Comparison of ENCODE assay signal across 12 cellular contexts in the genomic region with DNA sequence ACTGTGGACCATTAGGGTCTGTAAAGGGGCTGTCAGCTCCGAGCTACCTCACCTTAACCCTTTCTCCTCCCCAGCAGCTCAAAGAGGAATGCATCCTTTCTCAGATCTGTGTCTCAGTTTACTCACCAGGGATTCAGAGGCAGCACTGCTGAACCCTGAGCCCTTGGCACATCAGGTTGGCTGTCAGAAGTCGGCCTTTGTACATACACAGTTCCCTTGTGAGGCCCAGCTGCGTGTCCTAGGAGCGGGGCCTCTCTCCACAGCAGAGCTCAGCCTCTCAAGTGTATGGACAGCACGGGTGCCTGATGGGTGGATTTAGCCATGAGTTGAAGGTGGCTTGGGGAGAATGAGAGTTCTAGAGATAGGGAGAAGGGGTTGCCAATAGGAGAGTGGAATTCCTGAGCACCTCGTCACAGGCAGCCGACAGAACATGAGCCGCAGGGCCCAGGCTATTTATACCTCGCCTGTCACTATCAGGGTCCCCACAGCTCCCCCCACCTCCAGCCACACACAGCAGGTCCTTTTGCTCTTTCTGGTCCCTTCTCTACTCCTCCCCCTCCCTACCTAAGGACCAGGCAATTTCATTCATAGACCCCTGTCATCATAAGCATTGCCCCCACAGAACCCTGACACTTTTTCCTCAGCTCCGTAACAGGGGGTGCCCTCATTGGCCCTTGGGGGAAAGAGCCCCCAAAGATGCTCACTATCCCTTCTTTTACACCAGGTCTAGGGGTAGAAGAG. TPM values are rescaled to one million over a fixed set of nuclear protein-coding genes. Genes with fewer than 3 reads are reported as not detected.
DNase-seq lines count a peak whose midpoint lies in the region; ATAC-seq, FAIRE-seq and TF ChIP-seq lines count a peak whose summit lies in the region.
"Had no signal": no experiment of that assay in that cellular context is flagged by ENCODE, and none has a peak within 500 bp of the region (broad histone marks: within the 10 kb centered on the region; RNA-seq: fewer than 3 reads in every experiment).

No MANE protein-coding gene starts in this region.

- H3K4me3 ChIP-seq in AG04450 (ENCODE audit: low read depth, low read length) (no peak overlapping the region), neural cell (ENCODE audit: low read length) (no peak overlapping the region)

- TF ChIP-seq CTCF in AG04450 (IDR thresholded peaks at IDR 0.05; ENCODE audit: low read depth, low read length) (no peak), neural cell (IDR thresholded peaks at IDR 0.05; ENCODE audit: poor library complexity, severe bottlenecking) (no peak)

- H3K4me2 ChIP-seq in neural cell (ENCODE audit: low read length) = no peak overlapping the region

- TF ChIP-seq RAD21 in neural cell (conservative IDR thresholded peaks at IDR 0.05) = no peak

- no peaks in the 10 kb centered on the region for H3K79me2 ChIP-seq in neural cell (replicated peaks; ENCODE audit: insufficient read depth, low read length)

- H3K9ac ChIP-seq in neural cell (ENCODE audit: low read length) = peak overlapping the region; percentile 3

- POLR2A ChIA-PET in AG04450 (lab: Yijun Ruan, JAX) = interaction anchor here (0.6 to 1.8 kb wide), 6 partner anchors 8 to 90 kb away, joined by 3 to 8 read pairs (median 4); a partner anchor contains a TSS

- no peak for ATAC-seq in GM19035 (IDR thresholded peaks at IDR 0.05; ENCODE audit: unreplicated experiment)

- H3K36me3 ChIP-seq in neural cell (ENCODE audit: insufficient read depth, low read length) = no peaks in the 10 kb centered on the region

- H3K9me3 ChIP-seq in AG04450 (ENCODE audit: control insufficient read depth, insufficient read depth, low read length) (no peaks in the 10 kb centered on the region; the same call in 1 of the 2 replicates), neural cell (ENCODE audit: low read length) (no peaks in the 10 kb centered on the region)

- no peak for TF ChIP-seq EP300 in neural cell (conservative IDR thresholded peaks at IDR 0.05; ENCODE audit: poor library complexity, severe bottlenecking)

- H2AFZ ChIP-seq in neural cell (ENCODE audit: low read depth, low read length) = no peak overlapping the region

- CTCF ChIA-PET in AG04450 (lab: Charles Lee) = interaction anchor here (0.7 to 0.8 kb wide), 2 partner anchors 9 kb away, joined by 3 to 9 read pairs; no protein-coding TSS in a partner anchor

- DNase-seq in AG04450 (ENCODE audit: low read depth, low spot score) (no peak), RCC 7860 (ENCODE audit: low spot score) (peak; percentile 88), fibroblast of gingiva (ENCODE audit: low read depth) (peak; percentile 52), NCI-H1048 (lab: John Stamatoyannopoulos, UW) (no peak)
- DNase-seq in activated CD4-positive, alpha-beta T cell treated with anti-CD3 and anti-CD28 coated beads, Interleukin-2, amount 50 U/mL, for 1 hour = no peak
- no peak for DNase-seq in stimulated activated CD4-positive, alpha-beta T cell treated with anti-CD3 and anti-CD28 coated beads, Interleukin-4, amount 100 ng/mL, for 4 hours
- DNase-seq: activated effector memory CD4-positive, alpha-beta T cell treated with Interleukin-2 at 50 U/mL for 16 hours; occipital lobe had no signal

- H3K27me3 ChIP-seq in AG04450 (ENCODE audit: control insufficient read depth, insufficient read depth, low read length) (no peaks in the 10 kb centered on the region), neural cell (ENCODE audit: insufficient read depth, low read depth, low read length) (peaks cover 25% of the 10 kb centered on the region)

- no peaks in the 10 kb centered on the region for H4K20me1 ChIP-seq in neural cell (ENCODE audit: insufficient read depth)

- H3K9me2 ChIP-seq in neural cell (ENCODE audit: insufficient read depth, low read length) = no peaks in the 10 kb centered on the region

- FAIRE-seq in RCC 7860 (lab: Jason Lieb, UNC) = peak; percentile 67
- FAIRE-seq: frontal cortex had no signal

- H3K27ac ChIP-seq in AG04450 (ENCODE audit: low read depth, low read length) (peak overlapping the region; percentile 90), neural cell (ENCODE audit: low read length) (no peak overlapping the region)

- H3F3A ChIP-seq in neural cell (ENCODE audit: insufficient read depth, low read length, poor library complexity, severe bottlenecking) = no peaks in the 10 kb centered on the region

TF ChIP-seq in neural cell, 6 proteins besides CTCF, POLR2A, EP300 and RAD21:
- TF ChIP-seq EZH2 (IDR thresholded peaks at IDR 0.05; ENCODE audit: borderline replicate concordance, insufficient read depth, low read length, poor library complexity, severe bottlenecking) = no peak

RNA-seq across cellular contexts. Expression of a gene that starts 2.1 kb away (rescaled TPM):
- polyA plus RNA-seq in AG04450 (2011; rRNA removed) = 25.8 and 44.7 TPM in 2 replicates
- 157 and 215 TPM in 2 replicates for polyA minus RNA-seq in AG04450 (2011; rRNA and poly(A)+ RNA removed)
- polyA plus RNA-seq in neural cell = 0.36 and 0.60 TPM in 2 replicates
- 0.46 and 0.49 TPM in 2 replicates for polyA minus RNA-seq in neural cell

RNA-seq across cellular contexts. Expression of a gene that starts 34.5 kb away (rescaled TPM):
- polyA plus RNA-seq in AG04450 (2011; rRNA removed) = 150 and 193 TPM in 2 replicates
- 48.3 and 52.6 TPM in 2 replicates for polyA minus RNA-seq in AG04450 (2011; rRNA and poly(A)+ RNA removed)
- polyA plus RNA-seq in neural cell = 228 and 246 TPM in 2 replicates
- 80.1 and 87.6 TPM in 2 replicates for polyA minus RNA-seq in neural cell

RNA-seq across cellular contexts. Expression of a gene that starts 36.4 kb away (rescaled TPM):
- 17.8 and 19.7 TPM in 2 replicates for polyA plus RNA-seq in AG04450 (2011; rRNA removed)
- polyA minus RNA-seq in AG04450 (2011; rRNA and poly(A)+ RNA removed) = 22.0 and 24.5 TPM in 2 replicates
- polyA plus RNA-seq in neural cell = 41.3 and 42.5 TPM in 2 replicates
- 45.5 and 71.2 TPM in 2 replicates for polyA minus RNA-seq in neural cell

RNA-seq across cellular contexts. Expression of a gene that starts 52.5 kb away (rescaled TPM):
- polyA plus RNA-seq in AG04450 (2011; rRNA removed) = not detected in 2 replicates
- not detected in 2 replicates for polyA minus RNA-seq in AG04450 (2011; rRNA and poly(A)+ RNA removed)
- 1.2 and 1.9 TPM in 2 replicates for polyA plus RNA-seq in neural cell
- polyA minus RNA-seq in neural cell = not detected in 2 replicates
- polyA plus RNA-seq: BJ had no signal

Comparison
In these comparisons a context has a peak if more than half of its experiments do, and no peak if none do; other contexts are left out.
1. DNase-seq: peak in RCC 7860 (single experiment) and fibroblast of gingiva (single experiment); none in AG04450 (single experiment), NCI-H1048 (single experiment), activated CD4-positive, alpha-beta T cell treated with anti-CD3 and anti-CD28 coated beads, Interleukin-2, amount 50 U/mL, for 1 hour (single experiment) and stimulated activated CD4-positive, alpha-beta T cell treated with anti-CD3 and anti-CD28 coated beads, Interleukin-4, amount 100 ng/mL, for 4 hours (0 of 2).
2. RNA of a gene that starts 2.1 kb away (polyA plus RNA-seq): 25.8 to 44.7 TPM in AG04450; 0.36 to 0.60 TPM in neural cell; every median in the first group is over 10 times any median in the second.